Comparison of ENCODE assay signal across 23 cellular contexts in the genomic region with DNA sequence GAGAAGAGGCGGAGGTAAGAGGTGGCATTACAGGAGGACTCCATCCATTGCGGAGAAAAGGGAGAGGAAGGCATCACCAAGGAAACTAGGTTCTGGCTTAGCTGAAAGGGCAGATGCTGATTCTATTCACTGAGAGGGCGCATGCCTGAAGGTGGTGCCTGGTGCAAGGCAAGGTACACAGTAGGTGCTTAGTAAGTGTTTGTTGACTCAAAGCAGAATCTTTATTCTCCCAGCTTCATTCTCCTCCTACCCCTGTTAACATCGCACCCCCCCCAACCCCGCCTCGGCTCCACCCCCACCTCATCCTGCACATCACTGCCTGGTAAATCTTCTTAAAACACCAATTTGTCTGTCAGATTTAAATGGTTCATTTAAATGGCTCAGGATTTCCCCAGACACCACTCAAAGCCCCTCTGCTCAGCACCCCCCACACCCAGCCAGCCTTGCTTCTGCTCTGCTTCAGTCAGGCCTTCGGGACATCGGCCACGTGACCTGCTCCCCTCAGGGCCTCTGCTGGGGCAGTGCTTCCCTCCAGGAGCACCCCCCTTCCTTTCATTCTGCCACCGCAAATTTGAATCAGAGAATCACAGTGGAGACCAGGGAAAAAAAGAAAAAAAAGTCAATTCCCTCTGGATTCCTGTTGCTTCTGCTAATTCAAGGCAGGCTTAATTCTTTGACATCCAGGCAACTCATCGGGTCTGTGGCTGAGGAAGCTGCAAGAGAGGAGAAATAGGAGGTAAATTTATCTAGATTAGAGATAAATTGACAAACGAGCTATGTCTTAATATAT. TPM values are rescaled to one million over a fixed set of nuclear protein-coding genes. Genes with fewer than 3 reads are reported as not detected.
DNase-seq lines count a peak whose midpoint lies in the region; ATAC-seq and TF ChIP-seq lines count a peak whose summit lies in the region.
"Had no signal": no experiment of that assay in that cellular context is flagged by ENCODE, and none has a peak within 500 bp of the region (broad histone marks: within the 10 kb centered on the region; RNA-seq: fewer than 3 reads in every experiment).

No MANE protein-coding gene starts in this region.

- no peak overlapping the region for H3K27ac ChIP-seq in adrenal gland
- H3K27ac ChIP-seq: 22Rv1, upper lobe of right lung had no signal

- no peak for ATAC-seq in HG03521 (IDR thresholded peaks at IDR 0.05; ENCODE audit: unreplicated experiment)
- ATAC-seq: left lobe of liver; natural killer cell treated with Interleukin-12 subunit alpha and Interleukin-12 subunit beta and Interleukin-15 and Interleukin-18, amount 100 ng/mL, for 72 hours; PC-3; upper lobe of right lung had no signal

- intact Hi-C loops in adrenal gland (cut with DNase I) = no loop called here

- H3K9me3 ChIP-seq in adrenal gland (replicated peaks in 1 of 3) = no peaks in the 10 kb centered on the region
- H3K9me3 ChIP-seq: BE2C, upper lobe of right lung had no signal

- no peak overlapping the region for H3K4me3 ChIP-seq in adrenal gland
- H3K4me3 ChIP-seq: upper lobe of right lung had no signal

- WGBS in adrenal gland, 4 donors = 51 to 66% (median 59%) methylated on average over 12 of the region's 12 CpGs

- H3K4me1 ChIP-seq in adrenal gland (replicated peaks in 1 of 2) = no peaks in the 10 kb centered on the region
- H3K4me1 ChIP-seq: BE2C, upper lobe of right lung had no signal

- DNase-seq in NCI-H1436 (lab: John Stamatoyannopoulos, UW) (peak; percentile 46), NCI-H1436 treated with DMSO at 0.1 percent for 48 hours (lab: John Stamatoyannopoulos, UW) (no peak), astrocyte of the hippocampus (ENCODE audit: low read depth, low spot score) (peak; percentile 40), iPS-NIHi11 (ENCODE audit: low spot score) (peak; percentile 57), NCI-H446 (lab: John Stamatoyannopoulos, UW) (no peak), adrenal gland (no peak), EL (no peak)
- DNase-seq: activated B cell treated with CpG ODN at 0.5 μM for 24 hours; activated CD4-positive, alpha-beta memory T cell treated with anti-CD3 and anti-CD28 coated beads for 36 hours; activated naive CD4-positive, alpha-beta T cell treated with Interleukin-2 at 50 U/mL for 16 hours; BE2C; DND-41; IMR-90; MM.1S; NCI-H748 treated with DMSO at 0.1 percent for 48 hours; PC-3; SIG-M5; T-helper 2 cell; upper lobe of right lung had no signal

- no peaks in the 10 kb centered on the region for H3K36me3 ChIP-seq in adrenal gland (replicated peaks in 1 of 2)
- H3K36me3 ChIP-seq: BE2C, upper lobe of right lung had no signal

- H3K27me3 ChIP-seq in adrenal gland = peaks cover 22% of the 10 kb centered on the region
- H3K27me3 ChIP-seq: BE2C had no signal

- no peak for TF ChIP-seq CTCF in adrenal gland (IDR thresholded peaks at IDR 0.05)

- no peak for TF ChIP-seq POLR2A in adrenal gland (IDR thresholded peaks at IDR 0.05)

RNA-seq across cellular contexts. Expression of a gene that starts 17.8 kb away (rescaled TPM):
- 100 to 1,000 TPM in 2 of 8 donors, 10 to 100 TPM in 6; 56.1 to 116 (median 83.3) TPM for total RNA-seq in adrenal gland
- polyA plus RNA-seq in adrenal gland = 100 to 1,000 TPM in 1 of 3 donors, 10 to 100 TPM in 2; 73.8 to 142 (median 81.9) TPM

Comparison
In these comparisons a context has a peak if more than half of its experiments do, and no peak if none do; other contexts are left out.
1. DNase-seq: peak in NCI-H1436 (single experiment), astrocyte of the hippocampus (single experiment) and iPS-NIHi11 (single experiment); none in NCI-H1436 treated with DMSO at 0.1 percent for 48 hours (single experiment), NCI-H446 (0 of 2), adrenal gland (0 of 7) and EL (single experiment).